ENCODE assay signal across 1 cellular context in genomic region chr4:1113311-1114009, GRCh38.
A peak's percentile ranks its signal among the peaks of the same experiment; 100 is the strongest.
TF ChIP-seq lines count a peak whose summit lies in the region.

Gene RNF212, minus strand, starts transcription at chr4:1113564. Its CDS starts 100 bp downstream, at chr4:1113464.

TF ChIP-seq in WTC11, 78 proteins besides CTCF, POLR2A, EP300 and RAD21 (continued from another document and continues in another):
- TF ChIP-seq, protein P1, sequence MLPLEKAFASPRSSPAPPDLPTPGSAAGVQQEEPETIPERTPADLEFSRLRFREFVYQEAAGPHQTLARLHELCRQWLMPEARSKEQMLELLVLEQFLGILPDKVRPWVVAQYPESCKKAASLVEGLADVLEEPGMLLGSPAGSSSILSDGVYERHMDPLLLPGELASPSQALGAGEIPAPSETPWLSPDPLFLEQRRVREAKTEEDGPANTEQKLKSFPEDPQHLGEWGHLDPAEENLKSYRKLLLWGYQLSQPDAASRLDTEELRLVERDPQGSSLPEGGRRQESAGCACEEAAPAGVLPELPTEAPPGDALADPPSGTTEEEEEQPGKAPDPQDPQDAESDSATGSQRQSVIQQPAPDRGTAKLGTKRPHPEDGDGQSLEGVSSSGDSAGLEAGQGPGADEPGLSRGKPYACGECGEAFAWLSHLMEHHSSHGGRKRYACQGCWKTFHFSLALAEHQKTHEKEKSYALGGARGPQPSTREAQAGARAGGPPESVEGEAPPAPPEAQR (CRISPR knock-in tag; IDR thresholded peaks at IDR 0.05): no peak
- TF ChIP-seq HMGXB4 (CRISPR knock-in tag; IDR thresholded peaks at IDR 0.05) (peak; percentile 87), FOXP4 (CRISPR knock-in tag; IDR thresholded peaks at IDR 0.05) (peak; percentile 97), JAZF1 (CRISPR knock-in tag; IDR thresholded peaks at IDR 0.05) (no peak), ZNF263 (CRISPR knock-in tag; IDR thresholded peaks at IDR 0.05; ENCODE audit: low read depth) (peak; percentile 80), ZNF317 (CRISPR knock-in tag; IDR thresholded peaks at IDR 0.05; ENCODE audit: borderline replicate concordance, low read depth) (no peak; the same call in none of the 2 replicates), TCF7 (CRISPR knock-in tag; IDR thresholded peaks at IDR 0.05; ENCODE audit: low read depth) (peak; percentile 96), CBFB (CRISPR knock-in tag; IDR thresholded peaks at IDR 0.05; ENCODE audit: low read depth) (0 out of 2 replicates have a peak, but pooled peaks have one; percentile 42), ATF2 (CRISPR knock-in tag; IDR thresholded peaks at IDR 0.05; ENCODE audit: borderline replicate concordance, low read depth) (peak; percentile 83; the same call in 1 of the 2 replicates), ERG (CRISPR knock-in tag; IDR thresholded peaks at IDR 0.05) (no peak), ZNF423 (CRISPR knock-in tag; IDR thresholded peaks at IDR 0.05) (no peak), HMGA2 (CRISPR knock-in tag; IDR thresholded peaks at IDR 0.05) (no peak), FOXK1 (CRISPR knock-in tag; IDR thresholded peaks at IDR 0.05) (peak; percentile 91), CREM (CRISPR knock-in tag; IDR thresholded peaks at IDR 0.05) (peak; percentile 88; the same call in 1 of the 2 replicates), FOXP1 (CRISPR knock-in tag; IDR thresholded peaks at IDR 0.05; ENCODE audit: borderline replicate concordance) (peak; percentile 99), ELF4 (CRISPR knock-in tag; IDR thresholded peaks at IDR 0.05; ENCODE audit: low read depth) (peak; percentile 96), ZNF232 (CRISPR knock-in tag; IDR thresholded peaks at IDR 0.05) (peak; percentile 96), ZNF219 (CRISPR knock-in tag; IDR thresholded peaks at IDR 0.05; ENCODE audit: borderline replicate concordance) (peak; percentile 96), ZBTB43 (CRISPR knock-in tag; IDR thresholded peaks at IDR 0.05) (peak; percentile 97), SMAD4 (CRISPR knock-in tag; IDR thresholded peaks at IDR 0.05) (peak; percentile 92), FOXJ3 (CRISPR knock-in tag; IDR thresholded peaks at IDR 0.05; ENCODE audit: borderline replicate concordance) (no peak), EMX1 (CRISPR knock-in tag; IDR thresholded peaks at IDR 0.05) (no peak), SP1 (CRISPR knock-in tag; conservative IDR thresholded peaks at IDR 0.05) (peak; percentile 53; the same call in 1 of the 2 replicates), ETV6 (CRISPR knock-in tag; IDR thresholded peaks at IDR 0.05) (peak; percentile 95), ZNF281 (CRISPR knock-in tag; IDR thresholded peaks at IDR 0.05) (peak; percentile 94), RELA (CRISPR knock-in tag; IDR thresholded peaks at IDR 0.05; ENCODE audit: borderline replicate concordance) (peak; percentile 96), NFYB (CRISPR knock-in tag; conservative IDR thresholded peaks at IDR 0.05; ENCODE audit: low read depth) (peak; percentile 63), TP53 (CRISPR knock-in tag; IDR thresholded peaks at IDR 0.05) (peak; percentile 98), PREB (CRISPR knock-in tag; IDR thresholded peaks at IDR 0.05; ENCODE audit: borderline replicate concordance) (no peak; the same call in 1 of the 2 replicates), NFE2L1 (CRISPR knock-in tag; IDR thresholded peaks at IDR 0.05) (peak; percentile 95)
- TF ChIP-seq, protein P2, sequence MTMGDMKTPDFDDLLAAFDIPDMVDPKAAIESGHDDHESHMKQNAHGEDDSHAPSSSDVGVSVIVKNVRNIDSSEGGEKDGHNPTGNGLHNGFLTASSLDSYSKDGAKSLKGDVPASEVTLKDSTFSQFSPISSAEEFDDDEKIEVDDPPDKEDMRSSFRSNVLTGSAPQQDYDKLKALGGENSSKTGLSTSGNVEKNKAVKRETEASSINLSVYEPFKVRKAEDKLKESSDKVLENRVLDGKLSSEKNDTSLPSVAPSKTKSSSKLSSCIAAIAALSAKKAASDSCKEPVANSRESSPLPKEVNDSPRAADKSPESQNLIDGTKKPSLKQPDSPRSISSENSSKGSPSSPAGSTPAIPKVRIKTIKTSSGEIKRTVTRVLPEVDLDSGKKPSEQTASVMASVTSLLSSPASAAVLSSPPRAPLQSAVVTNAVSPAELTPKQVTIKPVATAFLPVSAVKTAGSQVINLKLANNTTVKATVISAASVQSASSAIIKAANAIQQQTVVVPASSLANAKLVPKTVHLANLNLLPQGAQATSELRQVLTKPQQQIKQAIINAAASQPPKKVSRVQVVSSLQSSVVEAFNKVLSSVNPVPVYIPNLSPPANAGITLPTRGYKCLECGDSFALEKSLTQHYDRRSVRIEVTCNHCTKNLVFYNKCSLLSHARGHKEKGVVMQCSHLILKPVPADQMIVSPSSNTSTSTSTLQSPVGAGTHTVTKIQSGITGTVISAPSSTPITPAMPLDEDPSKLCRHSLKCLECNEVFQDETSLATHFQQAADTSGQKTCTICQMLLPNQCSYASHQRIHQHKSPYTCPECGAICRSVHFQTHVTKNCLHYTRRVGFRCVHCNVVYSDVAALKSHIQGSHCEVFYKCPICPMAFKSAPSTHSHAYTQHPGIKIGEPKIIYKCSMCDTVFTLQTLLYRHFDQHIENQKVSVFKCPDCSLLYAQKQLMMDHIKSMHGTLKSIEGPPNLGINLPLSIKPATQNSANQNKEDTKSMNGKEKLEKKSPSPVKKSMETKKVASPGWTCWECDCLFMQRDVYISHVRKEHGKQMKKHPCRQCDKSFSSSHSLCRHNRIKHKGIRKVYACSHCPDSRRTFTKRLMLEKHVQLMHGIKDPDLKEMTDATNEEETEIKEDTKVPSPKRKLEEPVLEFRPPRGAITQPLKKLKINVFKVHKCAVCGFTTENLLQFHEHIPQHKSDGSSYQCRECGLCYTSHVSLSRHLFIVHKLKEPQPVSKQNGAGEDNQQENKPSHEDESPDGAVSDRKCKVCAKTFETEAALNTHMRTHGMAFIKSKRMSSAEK (CRISPR knock-in tag; IDR thresholded peaks at IDR 0.05; ENCODE audit: borderline replicate concordance): no peak
- TF ChIP-seq, protein P3, sequence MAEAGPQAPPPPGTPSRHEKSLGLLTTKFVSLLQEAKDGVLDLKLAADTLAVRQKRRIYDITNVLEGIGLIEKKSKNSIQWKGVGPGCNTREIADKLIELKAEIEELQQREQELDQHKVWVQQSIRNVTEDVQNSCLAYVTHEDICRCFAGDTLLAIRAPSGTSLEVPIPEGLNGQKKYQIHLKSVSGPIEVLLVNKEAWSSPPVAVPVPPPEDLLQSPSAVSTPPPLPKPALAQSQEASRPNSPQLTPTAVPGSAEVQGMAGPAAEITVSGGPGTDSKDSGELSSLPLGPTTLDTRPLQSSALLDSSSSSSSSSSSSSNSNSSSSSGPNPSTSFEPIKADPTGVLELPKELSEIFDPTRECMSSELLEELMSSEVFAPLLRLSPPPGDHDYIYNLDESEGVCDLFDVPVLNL (CRISPR knock-in tag; IDR thresholded peaks at IDR 0.05; ENCODE audit: borderline replicate concordance, low read depth): peak; percentile 92
- TF ChIP-seq, protein P4, sequence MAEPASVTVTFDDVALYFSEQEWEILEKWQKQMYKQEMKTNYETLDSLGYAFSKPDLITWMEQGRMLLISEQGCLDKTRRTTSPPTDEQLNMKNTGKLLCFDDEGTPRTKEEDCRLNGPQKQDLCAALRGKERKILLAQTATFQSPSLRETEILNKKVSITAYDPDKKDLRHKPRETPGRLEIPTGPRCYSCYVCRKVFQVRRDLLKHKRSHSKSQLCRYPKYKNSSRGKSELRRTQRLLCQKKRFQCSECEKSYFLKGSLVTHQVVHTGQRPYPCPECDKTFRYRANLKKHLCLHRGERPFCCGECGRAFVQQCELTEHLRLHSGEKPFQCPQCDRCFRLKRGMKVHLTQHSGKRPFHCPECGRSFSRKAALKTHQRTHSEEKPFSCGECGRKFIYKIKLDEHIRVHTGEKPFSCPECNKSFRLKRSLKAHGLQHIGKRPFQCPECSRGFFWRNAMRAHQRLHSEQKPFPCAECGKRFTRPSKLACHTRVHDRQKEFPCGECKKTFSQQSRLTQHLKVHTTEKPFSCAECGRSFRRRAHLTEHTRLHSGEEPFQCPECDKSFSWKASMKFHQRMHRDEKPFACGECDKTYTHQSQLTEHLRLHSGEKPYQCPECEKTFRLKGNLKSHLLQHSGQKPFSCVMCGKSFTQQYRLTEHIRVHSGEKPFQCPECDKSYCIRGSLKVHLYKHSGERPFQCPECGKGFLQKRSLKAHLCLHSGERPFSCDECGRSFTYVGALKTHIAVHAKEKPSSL (CRISPR knock-in tag; conservative IDR thresholded peaks at IDR 0.05): no peak
